22 cellular contexts compared by ENCODE assay signal in genomic region chr16:83473109-83473508, GRCh38.
DNase-seq lines count a peak whose midpoint lies in the region; ATAC-seq and TF ChIP-seq lines count a peak whose summit lies in the region.
"Had no signal": no experiment of that assay in that cellular context is flagged by ENCODE, and none has a peak within 500 bp of the region (broad histone marks: within the 10 kb centered on the region; RNA-seq: fewer than 3 reads in every experiment).

No MANE protein-coding gene starts in this region.

- no peak overlapping the region for H2AFZ ChIP-seq in H9 (ENCODE audit: low read length)

- intact Hi-C loops in right lobe of liver (cut with DNase I), result no loop called here

- no peak overlapping the region for H3K56ac ChIP-seq in H9 (ENCODE audit: insufficient read length, low read depth, low read length)

- TF ChIP-seq CTCF in H9 (conservative IDR thresholded peaks at IDR 0.05) (no peak), right lobe of liver (IDR thresholded peaks at IDR 0.05) (no peak)

- no peak overlapping the region for H4K5ac ChIP-seq in H9 (ENCODE audit: insufficient read length, low read depth, low read length)

- no peak overlapping the region for H2BK5ac ChIP-seq in H9 (ENCODE audit: insufficient read length, low read length)

- H4K91ac ChIP-seq in H9 (ENCODE audit: insufficient read length, low read depth, low read length), result no peak overlapping the region

- H2BK120ac ChIP-seq in H9 (ENCODE audit: low read depth, low read length, poor library complexity, severe bottlenecking), result no peak overlapping the region

- H3T11ph ChIP-seq in H9 (ENCODE audit: low read length), result no peak overlapping the region

- no peaks in the 10 kb centered on the region for H3K9me3 Mint-ChIP-seq in H9
- no peaks in the 10 kb centered on the region for H3K9me3 Mint-ChIP-seq in activated naive CD8-positive, alpha-beta T cell treated with anti-CD3 and anti-CD28 coated beads, Interleukin-2, amount 50 U/mL, for 24 hours
- H3K9me3 Mint-ChIP-seq in stimulated activated memory B cell treated with anti-CD40 and anti-IgM and Interleukin-4, amounts not matched to agents 10 μg/mL and 1 μg/mL and 100 μg/mL, for 72 hours, result no peaks in the 10 kb centered on the region
- H3K9me3 Mint-ChIP-seq: activated naive CD4-positive, alpha-beta T cell treated with anti-CD3 and anti-CD28 coated beads, Interleukin-2, amount 50 U/mL, for 72 hours; central memory CD8-positive, alpha-beta T cell; type B pancreatic cell had no signal

- no peak overlapping the region for H3K4me2 ChIP-seq in H9 (ENCODE audit: insufficient read depth, insufficient read length, low read length)

- no peak overlapping the region for H4K8ac ChIP-seq in H9 (replicated peaks; ENCODE audit: insufficient read length, low read depth, low read length)

- H3K9ac ChIP-seq in H9 (ENCODE audit: extremely low read depth, insufficient read length, low read length), result no peak overlapping the region
- H3K9ac ChIP-seq: BLaER1 treated with 17β-estradiol and CSF1 and Interleukin-3, amounts not matched to agents 10 nM and 100 nM had no signal

- H2BK12ac ChIP-seq in H9 (ENCODE audit: insufficient read length, low read depth, low read length), result no peak overlapping the region

- no peaks in the 10 kb centered on the region for H3K79me1 ChIP-seq in H9 (ENCODE audit: insufficient read depth, low read depth, low read length, poor library complexity, severe bottlenecking)

- H3K27me3 Mint-ChIP-seq in H9 (ENCODE audit: low read depth), result no peaks in the 10 kb centered on the region
- H3K27me3 Mint-ChIP-seq in activated naive CD8-positive, alpha-beta T cell treated with anti-CD3 and anti-CD28 coated beads, Interleukin-2, amount 50 U/mL, for 24 hours, result no peaks in the 10 kb centered on the region
- peaks cover 21% of the 10 kb centered on the region for H3K27me3 Mint-ChIP-seq in stimulated activated memory B cell treated with anti-CD40 and anti-IgM and Interleukin-4, amounts not matched to agents 10 μg/mL and 1 μg/mL and 100 μg/mL, for 72 hours

- H3K9me3 ChIP-seq in H9 (ENCODE audit: control insufficient read depth, low read depth, low read length), result no peaks in the 10 kb centered on the region
- no peaks in the 10 kb centered on the region for H3K9me3 ChIP-seq in right lobe of liver
- H3K9me3 ChIP-seq: BLaER1 treated with 17β-estradiol and CSF1 and Interleukin-3, amounts not matched to agents 10 nM and 100 nM; gastrocnemius medialis had no signal

- ATAC-seq in right lobe of liver, result peak; percentile 79 to 92 (median 90)
- no peak for ATAC-seq in activated naive CD8-positive, alpha-beta T cell treated with anti-CD3 and anti-CD28 coated beads, Interleukin-2, amount 50 U/mL, for 24 hours
- no peak for ATAC-seq in stimulated activated memory B cell treated with anti-CD40 and anti-IgM and Interleukin-4, amounts not matched to agents 10 μg/mL and 1 μg/mL and 100 μg/mL, for 72 hours
- ATAC-seq: activated naive CD4-positive, alpha-beta T cell treated with anti-CD3 and anti-CD28 coated beads, Interleukin-2, amount 50 U/mL, for 72 hours had no signal

- TF ChIP-seq POLR2A in right lobe of liver (IDR thresholded peaks at IDR 0.05), result no peak

- no peak overlapping the region for H3K14ac ChIP-seq in H9 (ENCODE audit: insufficient read depth, low read length)

- H3K36me3 Mint-ChIP-seq in H9 (ENCODE audit: insufficient read depth in 1 of 3, low read depth in 3 of 3), result no peaks in the 10 kb centered on the region
- H3K36me3 Mint-ChIP-seq in activated naive CD8-positive, alpha-beta T cell treated with anti-CD3 and anti-CD28 coated beads, Interleukin-2, amount 50 U/mL, for 24 hours (ENCODE audit: low read depth), result no peaks in the 10 kb centered on the region
- no peaks in the 10 kb centered on the region for H3K36me3 Mint-ChIP-seq in stimulated activated memory B cell treated with anti-CD40 and anti-IgM and Interleukin-4, amounts not matched to agents 10 μg/mL and 1 μg/mL and 100 μg/mL, for 72 hours
- H3K36me3 Mint-ChIP-seq: activated naive CD4-positive, alpha-beta T cell treated with anti-CD3 and anti-CD28 coated beads, Interleukin-2, amount 50 U/mL, for 72 hours; type B pancreatic cell had no signal

- H3K4me1 ChIP-seq in H9 (ENCODE audit: insufficient read depth, low read length) (no peaks in the 10 kb centered on the region), right lobe of liver (peaks cover 0 to 11% (median 0%) of the 10 kb centered on the region in 4 donors)

- no peaks in the 10 kb centered on the region for H3K23me2 ChIP-seq in H9 (ENCODE audit: insufficient read length, low read depth, low read length, poor library complexity, severe bottlenecking)

- no peak overlapping the region for H3K23ac ChIP-seq in H9 (ENCODE audit: insufficient read length, low read depth, low read length)

- H2AK5ac ChIP-seq in H9 (ENCODE audit: insufficient read length, low read length), result no peak overlapping the region

- no peaks in the 10 kb centered on the region for H3K4me1 Mint-ChIP-seq in H9
- no peaks in the 10 kb centered on the region for H3K4me1 Mint-ChIP-seq in activated naive CD8-positive, alpha-beta T cell treated with anti-CD3 and anti-CD28 coated beads, Interleukin-2, amount 50 U/mL, for 24 hours
- no peaks in the 10 kb centered on the region for H3K4me1 Mint-ChIP-seq in stimulated activated memory B cell treated with anti-CD40 and anti-IgM and Interleukin-4, amounts not matched to agents 10 μg/mL and 1 μg/mL and 100 μg/mL, for 72 hours
- H3K4me1 Mint-ChIP-seq: central memory CD8-positive, alpha-beta T cell had no signal

- H4K20me1 ChIP-seq in H9 (ENCODE audit: control insufficient read depth, insufficient read depth, insufficient read length), result no peaks in the 10 kb centered on the region
- H4K20me1 ChIP-seq: BLaER1 treated with 17β-estradiol and CSF1 and Interleukin-3, amounts not matched to agents 10 nM and 100 nM had no signal

- no CpG with 5 or more reads among the region's 4 CpGs for WGBS in H9 (ENCODE audit: extremely low coverage, insufficient read length, low lambda C conversion rate)
- 25% methylated on average over 4 of the region's 4 CpGs for WGBS in right lobe of liver (ENCODE audit: insufficient coverage, low coverage, low lambda C conversion rate, missing lambda C conversion rate)

- no peak overlapping the region for H3K27ac Mint-ChIP-seq in H9
- no peak overlapping the region for H3K27ac Mint-ChIP-seq in activated naive CD8-positive, alpha-beta T cell treated with anti-CD3 and anti-CD28 coated beads, Interleukin-2, amount 50 U/mL, for 24 hours
- no peak overlapping the region for H3K27ac Mint-ChIP-seq in stimulated activated memory B cell treated with anti-CD40 and anti-IgM and Interleukin-4, amounts not matched to agents 10 μg/mL and 1 μg/mL and 100 μg/mL, for 72 hours
- H3K27ac Mint-ChIP-seq: activated naive CD4-positive, alpha-beta T cell treated with anti-CD3 and anti-CD28 coated beads, Interleukin-2, amount 50 U/mL, for 72 hours; progenitor cell of endocrine pancreas; type B pancreatic cell had no signal

- DNase-seq in AG08395 (ENCODE audit: low spot score) (peak; percentile 41), H9 (peak; percentile 1), fibroblast of gingiva (ENCODE audit: low read depth) (peak; percentile 29), right lobe of liver (peak in 2 of 3 donors; percentile 23 to 49), DMS79 (lab: John Stamatoyannopoulos, UW) (no peak)
- no peak for DNase-seq in activated effector memory CD4-positive, alpha-beta T cell treated with anti-CD3 and anti-CD28 coated beads, Interleukin-2, amount 50 U/mL, for 16 hours
- DNase-seq in activated naive CD8-positive, alpha-beta T cell treated with anti-CD3 and anti-CD28 coated beads, Interleukin-2, amount 50 U/mL, for 24 hours, result no peak
- DNase-seq: activated CD4-positive, alpha-beta T cell treated with anti-CD3 and anti-CD28 coated beads, Interleukin-2, amount 50 U/mL, for 1 hour; COR-L47; DMS79 treated with DMSO at 0.1 percent for 48 hours; gastrocnemius medialis; H7; NCI-H1105; NCI-H2029 treated with DMSO at 0.1 percent for 48 hours; NCI-H774; WERI-Rb-1 had no signal

- no peak overlapping the region for H3K27ac ChIP-seq in H9 (ENCODE audit: insufficient read length, low read depth, low read length)
- peak overlapping the region in 2 of 3 donors; percentile 30 to 72 for H3K27ac ChIP-seq in right lobe of liver
- H3K27ac ChIP-seq: BLaER1 treated with 17β-estradiol and CSF1 and Interleukin-3, amounts not matched to agents 10 nM and 100 nM; gastrocnemius medialis; WERI-Rb-1 had no signal

- no peak overlapping the region for H3K4me3 ChIP-seq in right lobe of liver
- H3K4me3 ChIP-seq: BLaER1 treated with 17β-estradiol and CSF1 and Interleukin-3, amounts not matched to agents 10 nM and 100 nM; gastrocnemius medialis had no signal

- no peak overlapping the region for H2BK20ac ChIP-seq in H9 (ENCODE audit: low read depth, low read length, poor library complexity, severe bottlenecking)

- H3K4me3 Mint-ChIP-seq in H9, result no peak overlapping the region
- no peak overlapping the region for H3K4me3 Mint-ChIP-seq in activated naive CD8-positive, alpha-beta T cell treated with anti-CD3 and anti-CD28 coated beads, Interleukin-2, amount 50 U/mL, for 24 hours
- H3K4me3 Mint-ChIP-seq in stimulated activated memory B cell treated with anti-CD40 and anti-IgM and Interleukin-4, amounts not matched to agents 10 μg/mL and 1 μg/mL and 100 μg/mL, for 72 hours, result no peak overlapping the region
- H3K4me3 Mint-ChIP-seq: central memory CD8-positive, alpha-beta T cell; type B pancreatic cell had no signal

- H3K4ac ChIP-seq in H9 (ENCODE audit: low read depth, low read length), result no peak overlapping the region

- no peaks in the 10 kb centered on the region for H3K79me2 ChIP-seq in H9 (ENCODE audit: insufficient read depth, low read length)

- H3K36me3 ChIP-seq in right lobe of liver, result no peaks in the 10 kb centered on the region
- H3K36me3 ChIP-seq: BLaER1 treated with 17β-estradiol and CSF1 and Interleukin-3, amounts not matched to agents 10 nM and 100 nM; gastrocnemius medialis; WERI-Rb-1 had no signal

- no peaks in the 10 kb centered on the region for H3K27me3 ChIP-seq in H9 (ENCODE audit: insufficient read depth, low read length)
- no peaks in the 10 kb centered on the region for H3K27me3 ChIP-seq in right lobe of liver
- H3K27me3 ChIP-seq: BLaER1 treated with 17β-estradiol and CSF1 and Interleukin-3, amounts not matched to agents 10 nM and 100 nM; gastrocnemius medialis had no signal

- H2BK15ac ChIP-seq in H9 (ENCODE audit: low read depth, low read length), result no peak overlapping the region

- no peak overlapping the region for H3K18ac ChIP-seq in H9 (ENCODE audit: insufficient read length, low read depth, low read length)

Comparison
In these comparisons a context has a peak if more than half of its experiments do, and no peak if none do; other contexts are left out.
1. DNase-seq: peak in AG08395 (single experiment), H9 (single experiment), fibroblast of gingiva (single experiment) and right lobe of liver (2 of 3); none in DMS79 (single experiment), activated effector memory CD4-positive, alpha-beta T cell treated with anti-CD3 and anti-CD28 coated beads, Interleukin-2, amount 50 U/mL, for 16 hours (single experiment) and activated naive CD8-positive, alpha-beta T cell treated with anti-CD3 and anti-CD28 coated beads, Interleukin-2, amount 50 U/mL, for 24 hours (single experiment).
2. ATAC-seq: peak in right lobe of liver (4 of 4); none in activated naive CD8-positive, alpha-beta T cell treated with anti-CD3 and anti-CD28 coated beads, Interleukin-2, amount 50 U/mL, for 24 hours (single experiment) and stimulated activated memory B cell treated with anti-CD40 and anti-IgM and Interleukin-4, amounts not matched to agents 10 μg/mL and 1 μg/mL and 100 μg/mL, for 72 hours (single experiment).